Comparison of ENCODE assay signal across 17 cellular contexts in genomic region chr9:126813072-126813471, GRCh38. TPM values are rescaled to one million over a fixed set of nuclear protein-coding genes. Genes with fewer than 3 reads are reported as not detected.
DNase-seq lines count a peak whose midpoint lies in the region; ATAC-seq and TF ChIP-seq lines count a peak whose summit lies in the region.
"Had no signal": no experiment of that assay in that cellular context is flagged by ENCODE, and none has a peak within 500 bp of the region (broad histone marks: within the 10 kb centered on the region; RNA-seq: fewer than 3 reads in every experiment).

No MANE protein-coding gene starts in this region.

- no peak for TF ChIP-seq CTCF in left ventricle myocardium inferior (IDR thresholded peaks at IDR 0.05; ENCODE audit: borderline replicate concordance)
- no peak for TF ChIP-seq CTCF in right atrium auricular region (IDR thresholded peaks at IDR 0.05)
- no peak for TF ChIP-seq CTCF in osteocyte (IDR thresholded peaks at IDR 0.05)

- H3K9me3 Mint-ChIP-seq in osteocyte (ENCODE audit: unreplicated experiment) = peaks cover 7% of the 10 kb centered on the region

- peaks cover 88% of the 10 kb centered on the region for H3K36me3 ChIP-seq in left ventricle myocardium inferior
- peaks cover 32% of the 10 kb centered on the region for H3K36me3 ChIP-seq in right atrium auricular region
- H3K36me3 ChIP-seq in MG63 = peaks cover 69% of the 10 kb centered on the region

- ATAC-seq in Right ventricle myocardium superior (ENCODE audit: poor library complexity) (peak; percentile 36), HG03159 (IDR thresholded peaks at IDR 0.05; ENCODE audit: unreplicated experiment) (no peak)
- ATAC-seq: A549 had no signal

- H3K4me1 Mint-ChIP-seq in osteocyte (ENCODE audit: unreplicated experiment) = peaks cover 6% of the 10 kb centered on the region

- H3K4me3 ChIP-seq in left ventricle myocardium inferior (no peak overlapping the region), right atrium auricular region (no peak overlapping the region), MG63 (no peak overlapping the region)
- H3K4me3 ChIP-seq: A549, GM23248 had no signal

- H3K9me3 ChIP-seq in left ventricle myocardium inferior (replicated peaks) (peaks cover 24% of the 10 kb centered on the region), right atrium auricular region (peaks cover 0 to 16% of the 10 kb centered on the region in 2 donors), MG63 (peaks cover 13% of the 10 kb centered on the region)

- peaks cover 83% of the 10 kb centered on the region for H3K4me1 ChIP-seq in left ventricle myocardium inferior
- H3K4me1 ChIP-seq in right atrium auricular region = peaks cover 0 to 26% of the 10 kb centered on the region in 2 donors
- H3K4me1 ChIP-seq: Caco-2 had no signal

- no peaks in the 10 kb centered on the region for H3K27me3 Mint-ChIP-seq in osteocyte (ENCODE audit: unreplicated experiment)
- H3K27me3 Mint-ChIP-seq: CD4-positive, alpha-beta T cell had no signal

- H3K27ac Mint-ChIP-seq in osteocyte (ENCODE audit: unreplicated experiment) = no peak overlapping the region
- H3K27ac Mint-ChIP-seq: CD4-positive, alpha-beta T cell had no signal

- DNase-seq in Right ventricle myocardium superior (no peak), cardiac septum (ENCODE audit: low spot score) (no peak), left ventricle myocardium inferior (no peak), right atrium auricular region (ENCODE audit: low spot score) (no peak), osteocyte (ENCODE audit: extremely low spot score, unreplicated experiment) (peak; percentile 46), MG63 (no peak), amygdala (lab: John Stamatoyannopoulos, UW) (no peak)
- DNase-seq: AML-193; Caco-2; CD4-positive, alpha-beta T cell; GM23248; HCEC 1CT had no signal

- H3K36me3 Mint-ChIP-seq in osteocyte (ENCODE audit: unreplicated experiment) = peaks cover 46% of the 10 kb centered on the region

- no peaks in the 10 kb centered on the region for H3K27me3 ChIP-seq in left ventricle myocardium inferior (ENCODE audit: low read depth)
- H3K27me3 ChIP-seq in right atrium auricular region = no peaks in the 10 kb centered on the region
- no peaks in the 10 kb centered on the region for H3K27me3 ChIP-seq in MG63

- H3K4me3 Mint-ChIP-seq in osteocyte (ENCODE audit: unreplicated experiment) = no peak overlapping the region
- H3K4me3 Mint-ChIP-seq: CD4-positive, alpha-beta T cell had no signal

- intact Hi-C loops in Right ventricle myocardium superior (cut with DNase I) = no loop called here
- intact Hi-C loops in cardiac septum (cut with DNase I) = no loop called here
- intact Hi-C loops in left ventricle myocardium inferior (cut with micrococcal nuclease) = no loop called here

- H3K27ac ChIP-seq in left ventricle myocardium inferior (replicated peaks) = peak overlapping the region; percentile 61
- peak overlapping the region in 1 of 2 donors; percentile 40 for H3K27ac ChIP-seq in right atrium auricular region
- H3K27ac ChIP-seq: 22Rv1, A549, C4-2B, GM23248, HL-60 had no signal

RNA-seq across cellular contexts. Expression of gene ZBTB43, which starts 8.2 kb away (rescaled TPM):
- 36.8 TPM for total RNA-seq in Right ventricle myocardium superior
- 38.9 TPM for total RNA-seq in cardiac septum
- 30.2 TPM for total RNA-seq in left ventricle myocardium inferior
- 10 to 100 TPM; 11.8 to 15.1 TPM for total RNA-seq in right atrium auricular region
- total RNA-seq in osteocyte = 17.1 and 20.3 TPM in 2 replicates
- total RNA-seq in MG63 (2014; rRNA removed; shearing (Covaris generic); ENCODE audit: low replicate concordance) = 3.2 and 3.8 TPM in 2 replicates

RNA-seq across cellular contexts. Expression of gene ZBTB34, which starts 47.4 kb away (rescaled TPM):
- total RNA-seq in Right ventricle myocardium superior (5.5 TPM), cardiac septum (5.7 TPM), left ventricle myocardium inferior (4.5 TPM), right atrium auricular region (1 to 10 TPM; 3.5 to 6.2 TPM), osteocyte (13.9 and 14.0 TPM in 2 replicates)
- 2.3 and 2.5 TPM in 2 replicates for total RNA-seq in MG63 (2014; rRNA removed; shearing (Covaris generic); ENCODE audit: low replicate concordance)
